Comparison of ENCODE assay signal across 17 cellular contexts in genomic region chr19:55329791-55330190, GRCh38. TPM values are rescaled to one million over a fixed set of nuclear protein-coding genes. Genes with fewer than 3 reads are reported as not detected.
"Had no signal": no experiment of that assay in that cellular context is flagged by ENCODE, and none has a peak within 500 bp of the region (broad histone marks: within the 10 kb centered on the region; RNA-seq: fewer than 3 reads in every experiment).

No MANE protein-coding gene starts in this region.

RNA-seq across cellular contexts. Expression of gene TMEM150B, which starts 4.7 kb away (rescaled TPM):
- total RNA-seq: activated naive CD4-positive, alpha-beta T cell treated with anti-CD3 and anti-CD28 coated beads for 36 hours; activated T-cell treated with anti-CD3 and anti-CD28 coated beads, Interleukin-2, amount 50 U/mL, for 72 hours; dermis blood vessel endothelial cell; fibroblast of villous mesenchyme; prostate gland; vagina had no signal

RNA-seq across cellular contexts. Expression of gene COX6B2, which starts 24.7 kb away (rescaled TPM):
- total RNA-seq: dermis blood vessel endothelial cell; heart right ventricle; natural killer cell treated with Interleukin-12 subunit alpha and Interleukin-12 subunit beta and Interleukin-15 and Interleukin-18, amount 100 ng/mL, for 72 hours; right atrium auricular region; thoracic aorta had no signal

RNA-seq across cellular contexts. Expression of gene GARIN5B, which starts 33.3 kb away (rescaled TPM):
- total RNA-seq: activated CD4-positive, alpha-beta memory T cell treated with anti-CD3 and anti-CD28 coated beads, Interleukin-2, amount 10 ng/mL, durations not matched to agents 7 days and 5 days; activated CD4-positive, alpha-beta T cell treated with anti-CD3 and anti-CD28 coated beads, Interleukin-2, amount 10 ng/mL, durations not matched to agents 24 days and 14 days; activated naive CD4-positive, alpha-beta T cell treated with anti-CD3 and anti-CD28 coated beads for 36 hours; activated naive CD8-positive, alpha-beta T cell treated with anti-CD3 and anti-CD28 coated beads, Interleukin-2, amount 10 ng/mL, durations not matched to agents 7 days and 5 days; body of pancreas; dermis blood vessel endothelial cell; fibroblast of villous mesenchyme; heart right ventricle; left colon; lower leg skin; natural killer cell treated with Interleukin-12 subunit alpha and Interleukin-12 subunit beta and Interleukin-15 and Interleukin-18, amount 100 ng/mL, for 72 hours; ovary; right atrium auricular region; thoracic aorta; vagina had no signal

RNA-seq across cellular contexts. Expression of gene IL11, which starts 40.5 kb away (rescaled TPM):
- total RNA-seq: activated CD4-positive, alpha-beta T cell treated with anti-CD3 and anti-CD28 coated beads, Interleukin-2, amount 10 ng/mL, durations not matched to agents 24 days and 14 days; activated naive CD4-positive, alpha-beta T cell treated with anti-CD3 and anti-CD28 coated beads for 36 hours; body of pancreas; heart right ventricle; vagina had no signal
